In the genomic region with DNA sequence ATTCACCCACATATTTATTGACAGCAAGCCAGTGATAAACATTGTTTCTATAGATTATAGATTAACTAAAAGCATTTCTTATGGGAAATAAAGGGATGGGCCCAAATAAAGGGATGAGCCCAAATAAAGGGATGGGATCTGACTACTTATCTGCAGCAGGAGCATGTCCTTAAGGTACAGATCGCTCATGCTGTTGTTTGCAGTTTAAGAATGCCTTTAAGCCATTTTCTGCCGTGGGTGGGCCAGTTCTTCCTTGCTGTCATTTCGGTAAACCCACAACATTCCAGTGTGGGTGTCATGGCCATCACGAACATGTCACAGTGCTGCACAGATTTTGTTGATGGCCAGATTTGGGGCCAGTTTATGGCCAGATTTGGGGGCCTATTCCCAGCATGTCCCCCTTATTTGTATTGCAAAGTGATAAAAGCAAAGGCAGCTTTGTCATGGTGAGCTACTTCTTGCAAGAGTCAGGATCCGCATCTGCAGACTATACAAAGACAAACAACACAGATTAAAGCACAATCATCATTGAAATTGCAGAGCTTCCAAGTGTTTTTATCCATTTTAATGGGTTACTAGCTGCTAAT, we compare ENCODE assay signal across 18 cellular contexts.
DNase-seq lines count a peak whose midpoint lies in the region; ATAC-seq and TF ChIP-seq lines count a peak whose summit lies in the region.
"Had no signal": no experiment of that assay in that cellular context is flagged by ENCODE, and none has a peak within 500 bp of the region (broad histone marks: within the 10 kb centered on the region; RNA-seq: fewer than 3 reads in every experiment).

No MANE protein-coding gene starts in this region.

- no peak overlapping the region for H3K4me2 ChIP-seq in Karpas-422 (ENCODE audit: low read depth, low read length, poor library complexity, severe bottlenecking)
- H3K4me2 ChIP-seq: A549, KMS-11 had no signal

- H3K9me3 ChIP-seq in Karpas-422 (ENCODE audit: low read length) = peaks cover 36% of the 10 kb centered on the region
- H3K9me3 ChIP-seq: A549 had no signal

- H3K79me2 ChIP-seq in Karpas-422 (ENCODE audit: low read length) = no peaks in the 10 kb centered on the region

- no peak overlapping the region for H2AFZ ChIP-seq in Karpas-422 (ENCODE audit: low read length)

- no peak overlapping the region for H3K9ac ChIP-seq in Karpas-422 (ENCODE audit: low read length)
- H3K9ac ChIP-seq: KMS-11 had no signal

- no peak for TF ChIP-seq CTCF in GM13976 (IDR thresholded peaks at IDR 0.05; ENCODE audit: borderline replicate concordance, control extremely low read depth, extremely low read depth, insufficient read depth, missing control alignments)

- no peak overlapping the region for H3K27ac ChIP-seq in Karpas-422 (ENCODE audit: low read length)
- H3K27ac ChIP-seq: 22Rv1, A549, C4-2B, KMS-11 had no signal

- ATAC-seq in HG02571 (IDR thresholded peaks at IDR 0.05; ENCODE audit: unreplicated experiment) = no peak
- ATAC-seq: A549 had no signal

- no peaks in the 10 kb centered on the region for H3K36me3 ChIP-seq in Karpas-422 (ENCODE audit: insufficient read depth, low read length)

- DNase-seq in DMS53 (lab: John Stamatoyannopoulos, UW) (peak; percentile 18), DMS53 treated with DMSO at 0.1 percent for 48 hours (lab: John Stamatoyannopoulos, UW; ENCODE audit: unreplicated experiment) (no peak), Karpas-422 (peak; percentile 61), OCI-M1 (lab: John Stamatoyannopoulos, UW) (peak; percentile 0), GM13976 (ENCODE audit: low spot score) (no peak)
- no peak for DNase-seq in stimulated activated CD4-positive, alpha-beta T cell treated with anti-CD3 and anti-CD28 coated beads, Interleukin-2, amount 100 ng/mL, for 24 hours
- DNase-seq: AML-193; Caco-2; CD4-positive, alpha-beta T cell; DMS79 treated with DMSO at 0.1 percent for 48 hours; GF-D8; GOT3; H9 had no signal

- no peaks in the 10 kb centered on the region for H3K9me2 ChIP-seq in Karpas-422 (replicated peaks; ENCODE audit: insufficient read depth, low read length)

- H3K4me1 ChIP-seq in Karpas-422 (ENCODE audit: low read length) = no peaks in the 10 kb centered on the region
- H3K4me1 ChIP-seq: A549, Caco-2 had no signal

- H4K20me1 ChIP-seq in Karpas-422 (ENCODE audit: insufficient read depth, low read depth, low read length) = no peaks in the 10 kb centered on the region

- in situ Hi-C loops in GM13976 (cut with MboI; ENCODE audit: low sequenced_read_pairs, unreplicated experiment) = no loop called here

- H3K27me3 ChIP-seq in Karpas-422 (ENCODE audit: low read length) = no peaks in the 10 kb centered on the region

- H3K4me3 ChIP-seq in Karpas-422 (ENCODE audit: low read length) = no peak overlapping the region
- H3K4me3 ChIP-seq: A549 had no signal

Comparison
In these comparisons a context has a peak if more than half of its experiments do, and no peak if none do; other contexts are left out.
1. DNase-seq: peak in DMS53 (single experiment), Karpas-422 (single experiment) and OCI-M1 (single experiment); none in DMS53 treated with DMSO at 0.1 percent for 48 hours (single experiment), stimulated activated CD4-positive, alpha-beta T cell treated with anti-CD3 and anti-CD28 coated beads, Interleukin-2, amount 100 ng/mL, for 24 hours (0 of 2) and GM13976 (single experiment).